Comparison of ENCODE assay signal across 8 cellular contexts in genomic region chr11:102109896-102110760, GRCh38. TPM values are rescaled to one million over a fixed set of nuclear protein-coding genes. Genes with fewer than 3 reads are reported as not detected.
DNase-seq lines count a peak whose midpoint lies in the region; ATAC-seq and TF ChIP-seq lines count a peak whose summit lies in the region.

YAP1 (plus strand) TSS chr11:102110447; CDS start chr11:102110849, 402 bp downstream.

- H3K27me3 ChIP-seq in smooth muscle cell (ENCODE audit: low read depth) = no peaks in the 10 kb centered on the region

- peaks cover 41% of the 10 kb centered on the region for H3K79me2 ChIP-seq in smooth muscle cell (ENCODE audit: low read depth)

- H3K27ac ChIP-seq in smooth muscle cell (ENCODE audit: low read depth) = peak within 1 kb of the TSS; percentile 99

- no peaks in the 10 kb centered on the region for H3K36me3 ChIP-seq in smooth muscle cell (ENCODE audit: low read depth)

- WGBS in smooth muscle cell (ENCODE audit: low lambda C conversion rate) = 1% methylated on average over 85 of the region's 104 CpGs

- peak within 1 kb of the TSS; percentile 99 for H3K9ac ChIP-seq in smooth muscle cell (ENCODE audit: low read depth)

- H3K9me3 ChIP-seq in smooth muscle cell (replicated peaks; ENCODE audit: low read depth) = no peaks in the 10 kb centered on the region

- in situ Hi-C loops in KBM-7 (cut with MboI; ENCODE audit: low pct_unique_long_range_greater_than_20kb, low sequenced_read_pairs) = no loop called here

- peaks cover 14% of the 10 kb centered on the region for H4K20me1 ChIP-seq in smooth muscle cell (ENCODE audit: low read depth)

- peak within 1 kb of the TSS; percentile 72 for H2AFZ ChIP-seq in smooth muscle cell (ENCODE audit: low read depth)

- H3F3A ChIP-seq in smooth muscle cell (ENCODE audit: low read depth) = peaks cover 19% of the 10 kb centered on the region

- H3K4me2 ChIP-seq in smooth muscle cell = peak within 1 kb of the TSS; percentile 98

- H3K4me1 ChIP-seq in smooth muscle cell (ENCODE audit: low read depth) = peaks cover 35% of the 10 kb centered on the region

- H3K4me3 ChIP-seq in cardiac fibroblast (replicated peaks in 1 of 2; ENCODE audit: low read depth in 2 of 2, low read length in 2 of 2) = peak within 1 kb of the TSS; percentile 84 to 95
- H3K4me3 ChIP-seq in smooth muscle cell = peak within 1 kb of the TSS; percentile 80

- peak; percentile 95 for DNase-seq in Daoy (ENCODE audit: low read depth)
- DNase-seq in KBM-7 = peak; percentile 76
- peak; percentile 23 to 35 (median 30) for DNase-seq in activated CD4-positive, CD25-positive, alpha-beta regulatory T cell (lab: John Stamatoyannopoulos, UW)
- peak; percentile 93 to 97 for DNase-seq in cardiac fibroblast (ENCODE audit: low read depth in 2 of 2)
- DNase-seq in inferior parietal cortex (ENCODE audit: extremely low spot score) = peak; percentile 29
- DNase-seq in smooth muscle cell (lab: John Stamatoyannopoulos, UW; ENCODE audit: unreplicated experiment) = peak; percentile 66
- no peak for DNase-seq in NCI-H2107 (lab: John Stamatoyannopoulos, UW)

- peak; percentile 6 for TF ChIP-seq CTCF in cardiac fibroblast (IDR thresholded peaks at IDR 0.05; ENCODE audit: low read depth, low read length)
- TF ChIP-seq CTCF in smooth muscle cell (IDR thresholded peaks at IDR 0.05; ENCODE audit: borderline replicate concordance, insufficient read depth, poor library complexity, severe bottlenecking) = no peak

- peak; percentile 82 for ATAC-seq in GM21786 (IDR thresholded peaks at IDR 0.05; ENCODE audit: unreplicated experiment)

RNA-seq across cellular contexts. Expression of gene YAP1, which starts in this region (rescaled TPM):
- 35.5 and 49.0 TPM in 2 replicates for total RNA-seq in Daoy (2014; rRNA removed; shearing (Covaris generic))
- 136 and 174 TPM in 2 replicates for total RNA-seq in smooth muscle cell
- polyA plus RNA-seq in smooth muscle cell = 25.1 and 28.4 TPM in 2 replicates
